Comparison of ENCODE assay signal across 20 cellular contexts in genomic region chr11:75262436-75262835, GRCh38. TPM values are rescaled to one million over a fixed set of nuclear protein-coding genes. Genes with fewer than 3 reads are reported as not detected.
DNase-seq lines count a peak whose midpoint lies in the region; ATAC-seq and TF ChIP-seq lines count a peak whose summit lies in the region.
"Had no signal": no experiment of that assay in that cellular context is flagged by ENCODE, and none has a peak within 500 bp of the region (broad histone marks: within the 10 kb centered on the region; RNA-seq: fewer than 3 reads in every experiment).

No MANE protein-coding gene starts in this region.

- intact Hi-C loops in right lobe of liver (cut with DNase I): no loop called here

- no peak for ATAC-seq in activated naive CD8-positive, alpha-beta T cell treated with anti-CD3 and anti-CD28 coated beads, Interleukin-2, amount 10 ng/mL, durations not matched to agents 7 days and 5 days (ENCODE audit: low read depth)
- no peak for ATAC-seq in right lobe of liver
- no peak for ATAC-seq in stimulated activated effector memory CD8-positive, alpha-beta T cell treated with anti-CD3 and anti-CD28 coated beads, Interleukin-12 subunit alpha, Interleukin-12 subunit beta, amount 100 ng/mL, for 72 hours
- ATAC-seq: activated CD4-positive, CD25-positive, alpha-beta regulatory T cell treated with anti-CD3 and anti-CD28 coated beads, Interleukin-2, amount 50 U/mL, for 24 hours; stimulated activated naive CD8-positive, alpha-beta T cell treated with anti-CD3 and anti-CD28 coated beads, Interleukin-15, Interleukin-2, amounts not matched to agents 100 U/mL and 50 U/mL, for 24 hours had no signal

- H3K4me3 ChIP-seq in right lobe of liver: no peak overlapping the region
- H3K4me3 ChIP-seq: pancreas, thoracic aorta had no signal

- no peak for TF ChIP-seq POLR2A in right lobe of liver (IDR thresholded peaks at IDR 0.05)

- POLR2A ChIA-PET in activated naive CD8-positive, alpha-beta T cell treated with anti-CD3 and anti-CD28 coated beads, Interleukin-2, amount 10 ng/mL, durations not matched to agents 7 days and 5 days (lab: Charles Lee): interaction anchor here (1.0 to 1.9 kb wide), 2 partner anchors 13 to 78 kb away, joined by 3 to 9 read pairs; no protein-coding TSS in a partner anchor

- H3K27me3 Mint-ChIP-seq in activated naive CD8-positive, alpha-beta T cell treated with anti-CD3 and anti-CD28 coated beads, Interleukin-2, amount 10 ng/mL, durations not matched to agents 7 days and 5 days: peaks cover 6% of the 10 kb centered on the region
- H3K27me3 Mint-ChIP-seq in activated naive CD8-positive, alpha-beta T cell treated with anti-CD3 and anti-CD28 coated beads for 36 hours: no peaks in the 10 kb centered on the region

- peaks cover 30% of the 10 kb centered on the region for H3K4me1 Mint-ChIP-seq in activated naive CD8-positive, alpha-beta T cell treated with anti-CD3 and anti-CD28 coated beads, Interleukin-2, amount 10 ng/mL, durations not matched to agents 7 days and 5 days
- peaks cover 38% of the 10 kb centered on the region for H3K4me1 Mint-ChIP-seq in activated naive CD8-positive, alpha-beta T cell treated with anti-CD3 and anti-CD28 coated beads for 36 hours
- peaks cover 35% of the 10 kb centered on the region for H3K4me1 Mint-ChIP-seq in stimulated activated effector memory CD8-positive, alpha-beta T cell treated with anti-CD3 and anti-CD28 coated beads, Interleukin-12 subunit alpha, Interleukin-12 subunit beta, amount 100 ng/mL, for 72 hours

- peaks cover 1% of the 10 kb centered on the region for H3K36me3 Mint-ChIP-seq in activated naive CD8-positive, alpha-beta T cell treated with anti-CD3 and anti-CD28 coated beads, Interleukin-2, amount 10 ng/mL, durations not matched to agents 7 days and 5 days
- peaks cover 2% of the 10 kb centered on the region for H3K36me3 Mint-ChIP-seq in activated naive CD8-positive, alpha-beta T cell treated with anti-CD3 and anti-CD28 coated beads for 36 hours
- H3K36me3 Mint-ChIP-seq in stimulated activated effector memory CD8-positive, alpha-beta T cell treated with anti-CD3 and anti-CD28 coated beads, Interleukin-12 subunit alpha, Interleukin-12 subunit beta, amount 100 ng/mL, for 72 hours: no peaks in the 10 kb centered on the region
- H3K36me3 Mint-ChIP-seq: memory B cell had no signal

- no peak for TF ChIP-seq CTCF in right lobe of liver (IDR thresholded peaks at IDR 0.05)

- no peaks in the 10 kb centered on the region for H3K27me3 ChIP-seq in right lobe of liver
- H3K27me3 ChIP-seq: pancreas had no signal

- H3K36me3 ChIP-seq in right lobe of liver: peaks cover 0 to 4% (median 0%) of the 10 kb centered on the region in 4 donors
- H3K36me3 ChIP-seq: pancreas, thoracic aorta had no signal

- no peak for DNase-seq in activated naive CD8-positive, alpha-beta T cell treated with anti-CD3 and anti-CD28 coated beads, Interleukin-2, amount 10 ng/mL, durations not matched to agents 7 days and 5 days
- no peak for DNase-seq in activated naive CD8-positive, alpha-beta T cell treated with anti-CD3 and anti-CD28 coated beads for 36 hours
- DNase-seq in right lobe of liver (peak in 2 of 3 donors; percentile 41 to 42), NCI-H1105 (lab: John Stamatoyannopoulos, UW) (no peak), DMS53 treated with DMSO at 0.1 percent for 48 hours (lab: John Stamatoyannopoulos, UW; ENCODE audit: unreplicated experiment) (no peak), HuH-7.5 (ENCODE audit: low spot score) (no peak)
- DNase-seq in stimulated activated effector memory CD8-positive, alpha-beta T cell treated with anti-CD3 and anti-CD28 coated beads, Interleukin-12 subunit alpha, Interleukin-12 subunit beta, amount 100 ng/mL, for 72 hours (ENCODE audit: low spot score in 2 of 2): no peak
- DNase-seq: activated naive CD4-positive, alpha-beta T cell treated with Interleukin-2 at 50 U/mL for 16 hours; central memory CD4-positive, alpha-beta T cell; NCI-H2081 treated with DMSO at 0.1 percent for 48 hours; NCI-H446 treated with DMSO at 0.1 percent for 48 hours; NK-92 treated with Interleukin-12 subunit alpha and Interleukin-12 subunit beta, amount 100 ng/mL, for 24 hours; stimulated activated naive CD8-positive, alpha-beta T cell treated with anti-CD3 and anti-CD28 coated beads, Interleukin-15, Interleukin-2, amounts not matched to agents 100 U/mL and 50 U/mL, for 24 hours; T-helper 1 cell had no signal

- H3K4me3 Mint-ChIP-seq in activated naive CD8-positive, alpha-beta T cell treated with anti-CD3 and anti-CD28 coated beads, Interleukin-2, amount 10 ng/mL, durations not matched to agents 7 days and 5 days: no peak overlapping the region
- no peak overlapping the region for H3K4me3 Mint-ChIP-seq in activated naive CD8-positive, alpha-beta T cell treated with anti-CD3 and anti-CD28 coated beads for 36 hours
- no peak overlapping the region for H3K4me3 Mint-ChIP-seq in stimulated activated effector memory CD8-positive, alpha-beta T cell treated with anti-CD3 and anti-CD28 coated beads, Interleukin-12 subunit alpha, Interleukin-12 subunit beta, amount 100 ng/mL, for 72 hours
- H3K4me3 Mint-ChIP-seq: memory B cell had no signal

- H3K9me3 Mint-ChIP-seq in activated naive CD8-positive, alpha-beta T cell treated with anti-CD3 and anti-CD28 coated beads, Interleukin-2, amount 10 ng/mL, durations not matched to agents 7 days and 5 days: no peaks in the 10 kb centered on the region
- H3K9me3 Mint-ChIP-seq in activated naive CD8-positive, alpha-beta T cell treated with anti-CD3 and anti-CD28 coated beads for 36 hours: no peaks in the 10 kb centered on the region
- no peaks in the 10 kb centered on the region for H3K9me3 Mint-ChIP-seq in stimulated activated effector memory CD8-positive, alpha-beta T cell treated with anti-CD3 and anti-CD28 coated beads, Interleukin-12 subunit alpha, Interleukin-12 subunit beta, amount 100 ng/mL, for 72 hours
- H3K9me3 Mint-ChIP-seq: memory B cell had no signal

- WGBS in right lobe of liver (ENCODE audit: insufficient coverage, low coverage, low lambda C conversion rate, missing lambda C conversion rate): 60% methylated on average over 1 of the region's 4 CpGs

- H3K27ac ChIP-seq in angular gyrus (ENCODE audit: low read depth, low read length): peak overlapping the region; percentile 16
- H3K27ac ChIP-seq in right lobe of liver: no peak overlapping the region
- H3K27ac ChIP-seq: pancreas, thoracic aorta had no signal

- peak overlapping the region; percentile 16 for H3K27ac Mint-ChIP-seq in activated naive CD8-positive, alpha-beta T cell treated with anti-CD3 and anti-CD28 coated beads, Interleukin-2, amount 10 ng/mL, durations not matched to agents 7 days and 5 days
- no peak overlapping the region for H3K27ac Mint-ChIP-seq in activated naive CD8-positive, alpha-beta T cell treated with anti-CD3 and anti-CD28 coated beads for 36 hours
- H3K27ac Mint-ChIP-seq in stimulated activated effector memory CD8-positive, alpha-beta T cell treated with anti-CD3 and anti-CD28 coated beads, Interleukin-12 subunit alpha, Interleukin-12 subunit beta, amount 100 ng/mL, for 72 hours: peak overlapping the region; percentile 63

- H3K4me1 ChIP-seq in right lobe of liver: no peaks in the 10 kb centered on the region
- H3K4me1 ChIP-seq: pancreas had no signal

- H3K9me3 ChIP-seq in right lobe of liver: no peaks in the 10 kb centered on the region
- H3K9me3 ChIP-seq: pancreas, thoracic aorta had no signal

RNA-seq across cellular contexts. Expression of gene TPBGL, which starts 21.9 kb away (rescaled TPM):
- under 1 TPM; 0.14 to 0.28 TPM for total RNA-seq in activated naive CD8-positive, alpha-beta T cell treated with anti-CD3 and anti-CD28 coated beads, Interleukin-2, amount 10 ng/mL, durations not matched to agents 7 days and 5 days
- total RNA-seq in activated naive CD8-positive, alpha-beta T cell treated with anti-CD3 and anti-CD28 coated beads for 36 hours: under 1 TPM; 0.20 to 0.45 TPM
- total RNA-seq in right lobe of liver: not detected
- total RNA-seq: myocyte had no signal

Comparison
In these comparisons a context has a peak if more than half of its experiments do, and no peak if none do; other contexts are left out.
1. DNase-seq: peak in right lobe of liver (2 of 3); none in activated naive CD8-positive, alpha-beta T cell treated with anti-CD3 and anti-CD28 coated beads, Interleukin-2, amount 10 ng/mL, durations not matched to agents 7 days and 5 days (single experiment), activated naive CD8-positive, alpha-beta T cell treated with anti-CD3 and anti-CD28 coated beads for 36 hours (single experiment), stimulated activated effector memory CD8-positive, alpha-beta T cell treated with anti-CD3 and anti-CD28 coated beads, Interleukin-12 subunit alpha, Interleukin-12 subunit beta, amount 100 ng/mL, for 72 hours (0 of 2), NCI-H1105 (single experiment), DMS53 treated with DMSO at 0.1 percent for 48 hours (single experiment) and HuH-7.5 (single experiment).